Comparison of ENCODE assay signal across 22 cellular contexts in the genomic region with DNA sequence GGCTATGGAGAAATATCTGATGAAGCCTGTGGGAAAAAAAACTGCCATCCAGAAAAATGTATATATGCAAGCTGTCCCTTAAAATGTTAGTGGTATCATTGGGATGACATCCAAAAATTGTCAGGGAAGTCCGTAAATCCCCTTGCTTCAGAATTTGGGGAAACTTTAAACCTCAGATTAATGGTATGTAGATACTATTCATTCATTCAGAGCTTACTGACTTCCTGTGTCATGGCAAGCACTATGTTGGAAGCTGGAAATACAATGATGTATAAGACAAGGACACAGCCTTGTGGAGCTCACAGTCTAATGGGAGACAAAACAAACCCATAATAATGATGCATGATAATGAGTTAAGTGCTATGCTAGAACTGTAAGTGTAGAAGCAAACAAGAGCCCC. TPM values are rescaled to one million over a fixed set of nuclear protein-coding genes. Genes with fewer than 3 reads are reported as not detected.
DNase-seq lines count a peak whose midpoint lies in the region; ATAC-seq and TF ChIP-seq lines count a peak whose summit lies in the region.
"Had no signal": no experiment of that assay in that cellular context is flagged by ENCODE, and none has a peak within 500 bp of the region (broad histone marks: within the 10 kb centered on the region; RNA-seq: fewer than 3 reads in every experiment).

No MANE protein-coding gene starts in this region.

- H3K27me3 ChIP-seq in PC-3 (ENCODE audit: low read length) (no peaks in the 10 kb centered on the region), dorsolateral prefrontal cortex (no peaks in the 10 kb centered on the region), mesenchymal stem cell (ENCODE audit: control insufficient read depth in 1 of 2, insufficient read depth in 1 of 2, low read length in 2 of 2) (no peaks in the 10 kb centered on the region), thyroid gland (no peaks in the 10 kb centered on the region)
- H3K27me3 ChIP-seq: BLaER1 treated with 17β-estradiol and CSF1 and Interleukin-3, amounts not matched to agents 10 nM and 100 nM had no signal

- H3K9me2 ChIP-seq in PC-3 (replicated peaks; ENCODE audit: low read length): no peaks in the 10 kb centered on the region

- WGBS in mesenchymal stem cell: no CpG with 5 or more reads among the region's 1 CpG
- 66 to 90% methylated on average over 1 of the region's 1 CpG for WGBS in thyroid gland, 2 donors

- no peak overlapping the region for H3K14ac ChIP-seq in mesenchymal stem cell (ENCODE audit: low read length in 2 of 2)

- no peak overlapping the region for H4K8ac ChIP-seq in mesenchymal stem cell (ENCODE audit: low read length)

- no peak overlapping the region for H4K91ac ChIP-seq in mesenchymal stem cell (ENCODE audit: low read length)

- no peaks in the 10 kb centered on the region for H3K79me1 ChIP-seq in mesenchymal stem cell (replicated peaks; ENCODE audit: low read length, poor library complexity, severe bottlenecking)

- POLR2A ChIA-PET in PC-3 (lab: Charles Lee; ENCODE audit: unreplicated experiment): no interaction called here

- no peak overlapping the region for H3K4ac ChIP-seq in mesenchymal stem cell (ENCODE audit: low read depth in 1 of 2, low read length in 2 of 2)

- ATAC-seq in PC-3: peak; percentile 46; the same call in 1 of the 2 replicates
- ATAC-seq: K562 had no signal

- H3K27ac ChIP-seq in PC-3 (ENCODE audit: low read length) (peak overlapping the region; percentile 97), dorsolateral prefrontal cortex (peak overlapping the region in 51 of 59 donors; percentile 1 to 97 (median 68)), mesenchymal stem cell (ENCODE audit: low read length, poor library complexity, severe bottlenecking) (no peak overlapping the region), thyroid gland (peak overlapping the region; percentile 61 to 91 (median 85))
- H3K27ac ChIP-seq: HL-60, SK-N-MC had no signal

- H3K9me3 ChIP-seq in PC-3 (ENCODE audit: low read length) (no peaks in the 10 kb centered on the region), mesenchymal stem cell (ENCODE audit: control insufficient read depth, low read length) (no peaks in the 10 kb centered on the region), thyroid gland (no peaks in the 10 kb centered on the region)
- H3K9me3 ChIP-seq: BLaER1 treated with 17β-estradiol and CSF1 and Interleukin-3, amounts not matched to agents 10 nM and 100 nM had no signal

- no peak for TF ChIP-seq POLR2A in thyroid gland (IDR thresholded peaks at IDR 0.05)

- peaks cover 52% of the 10 kb centered on the region for H3K4me1 Mint-ChIP-seq in osteocyte (ENCODE audit: unreplicated experiment)

- no peak overlapping the region for H3K23ac ChIP-seq in mesenchymal stem cell (ENCODE audit: low read length in 2 of 2)

- TF ChIP-seq CTCF in PC-3 (conservative IDR thresholded peaks at IDR 0.05; ENCODE audit: low read depth, low read length) (no peak), dorsolateral prefrontal cortex (IDR thresholded peaks at IDR 0.05 in 54 of 56, conservative IDR thresholded peaks at IDR 0.05 in 2 of 56; ENCODE audit: low read depth in 1 of 56, partially characterized antibody in 56 of 56) (no peak), thyroid gland (IDR thresholded peaks at IDR 0.05) (no peak), osteocyte (IDR thresholded peaks at IDR 0.05) (no peak)

- H3F3A ChIP-seq in PC-3 (ENCODE audit: low read length, unreplicated experiment): peaks cover 4% of the 10 kb centered on the region

- H2BK5ac ChIP-seq in mesenchymal stem cell (ENCODE audit: low read depth, low read length, poor library complexity, severe bottlenecking): no peak overlapping the region

- no peaks in the 10 kb centered on the region for H3K27me3 Mint-ChIP-seq in osteocyte (ENCODE audit: unreplicated experiment)

- BruUV-seq in PC-3 (replicated peaks; lab: Mats Ljungman, UMichigan): no TSS peak

- no peaks in the 10 kb centered on the region for H3K79me2 ChIP-seq in PC-3 (ENCODE audit: low read length)

- H3K9me3 Mint-ChIP-seq in osteocyte (ENCODE audit: unreplicated experiment): no peaks in the 10 kb centered on the region
- H3K9me3 Mint-ChIP-seq: H9, mesothelial cell of epicardium had no signal

- H2BK15ac ChIP-seq in mesenchymal stem cell (ENCODE audit: low read depth, poor library complexity, severe bottlenecking): no peak overlapping the region

- H3K36me3 Mint-ChIP-seq in osteocyte (ENCODE audit: unreplicated experiment): peaks cover 2% of the 10 kb centered on the region

- H3K4me2 ChIP-seq in PC-3 (ENCODE audit: low read length) (peak overlapping the region; percentile 75), mesenchymal stem cell (ENCODE audit: low read length, poor library complexity, severe bottlenecking) (no peak overlapping the region)

- H4K20me1 ChIP-seq in PC-3 (ENCODE audit: low read length): no peaks in the 10 kb centered on the region
- H4K20me1 ChIP-seq: BLaER1 treated with 17β-estradiol and CSF1 and Interleukin-3, amounts not matched to agents 10 nM and 100 nM had no signal

- no peak overlapping the region for H3K27ac Mint-ChIP-seq in osteocyte (ENCODE audit: unreplicated experiment)

- CTCF ChIA-PET in PC-3 (lab: Charles Lee): no interaction called here

- peak overlapping the region; percentile 64 for H3K9ac ChIP-seq in PC-3 (ENCODE audit: low read length)
- H3K9ac ChIP-seq in mesenchymal stem cell (ENCODE audit: low read length): peak overlapping the region; percentile 28
- H3K9ac ChIP-seq: BLaER1 treated with 17β-estradiol and CSF1 and Interleukin-3, amounts not matched to agents 10 nM and 100 nM had no signal

- H3K18ac ChIP-seq in mesenchymal stem cell (ENCODE audit: low read depth in 1 of 2, low read length in 2 of 2): no peak overlapping the region

- DNase-seq in PC-3 (peak; percentile 28), dorsolateral prefrontal cortex (no peak), mesenchymal stem cell (peak; percentile 55), thyroid gland (no peak), putamen (ENCODE audit: low spot score) (no peak), osteocyte (ENCODE audit: extremely low spot score, unreplicated experiment) (no peak), SHP77 treated with DMSO at 0.1 percent for 48 hours (lab: John Stamatoyannopoulos, UW) (no peak), activated gamma-delta T cell treated with Interleukin-2 at 50 U/mL for 16 hours (no peak)
- DNase-seq: activated effector memory CD4-positive, alpha-beta T cell treated with anti-CD3 and anti-CD28 coated beads, Interleukin-2, amount 50 U/mL, for 16 hours; amniotic stem cell; DMS 273 treated with DMSO at 0.1 percent for 48 hours; H9; islet precursor cell; NCI-H2081 treated with DMSO at 0.1 percent for 48 hours; NCI-H526 treated with DMSO at 0.1 percent for 48 hours had no signal

- H3K36me3 ChIP-seq in PC-3 (ENCODE audit: low read depth, low read length) (no peaks in the 10 kb centered on the region), mesenchymal stem cell (ENCODE audit: control insufficient read depth in 1 of 2, insufficient read depth in 2 of 2, low read depth in 1 of 2, low read length in 2 of 2) (peaks cover 0 to 4% of the 10 kb centered on the region in 2 experiments), thyroid gland (no peaks in the 10 kb centered on the region)

- H3K4me3 ChIP-seq in PC-3 (ENCODE audit: low read length) (no peak overlapping the region), dorsolateral prefrontal cortex (no peak overlapping the region), mesenchymal stem cell (ENCODE audit: insufficient read depth in 1 of 2, low read depth in 1 of 2, low read length in 2 of 2) (no peak overlapping the region), thyroid gland (replicated peaks in 1 of 3) (no peak overlapping the region)
- H3K4me3 ChIP-seq: BLaER1 treated with 17β-estradiol and CSF1 and Interleukin-3, amounts not matched to agents 10 nM and 100 nM; K562; SK-N-MC; skin epidermis had no signal

- no peak overlapping the region for H3K4me3 Mint-ChIP-seq in osteocyte (ENCODE audit: unreplicated experiment)
- H3K4me3 Mint-ChIP-seq: H9, mesothelial cell of epicardium had no signal

- H2BK12ac ChIP-seq in mesenchymal stem cell (ENCODE audit: low read length in 2 of 2): no peak overlapping the region

- H2BK120ac ChIP-seq in mesenchymal stem cell (ENCODE audit: low read depth, low read length): no peak overlapping the region

- intact Hi-C loops in PC-3 (cut with micrococcal nuclease): loop anchor here (10.0 kb wide), 1 partner anchor 506 kb away; no protein-coding TSS in a partner anchor
- intact Hi-C loops in dorsolateral prefrontal cortex (cut with DNase I): loop anchor here in 1 of 2 donors (10.0 kb wide), 2 partner anchors 266 to 296 kb away; no protein-coding TSS in a partner anchor
- intact Hi-C loops in thyroid gland (cut with DNase I): no loop called here

- no peak overlapping the region for H2AFZ ChIP-seq in PC-3 (ENCODE audit: low read length)
- H2AFZ ChIP-seq in mesenchymal stem cell (ENCODE audit: low read depth, low read length): no peak overlapping the region

- H2AK5ac ChIP-seq in mesenchymal stem cell (ENCODE audit: low read length, severe bottlenecking): no peak overlapping the region

- H3K4me1 ChIP-seq in PC-3 (ENCODE audit: insufficient read depth, low read length) (peaks cover 27% of the 10 kb centered on the region), mesenchymal stem cell (ENCODE audit: control insufficient read depth, insufficient read depth, low read depth, low read length) (peaks cover 2% of the 10 kb centered on the region), thyroid gland (peaks cover 50 to 68% of the 10 kb centered on the region in 2 donors)

RNA-seq across cellular contexts. Expression of a gene that starts 10.9 kb away (rescaled TPM):
- total RNA-seq in PC-3 (2014; rRNA removed): 2.6 TPM in 2 replicates
- 10 to 100 TPM in 119 of 120 experiments, 1 to 10 TPM in 1; 9.4 to 62.2 (median 21.0) TPM for total RNA-seq in dorsolateral prefrontal cortex
- polyA plus RNA-seq in mesenchymal stem cell (2013, experiment 1 of 2): 0.76 TPM
- 0.78 TPM for polyA plus RNA-seq in mesenchymal stem cell (2013, experiment 2 of 2)
- total RNA-seq in thyroid gland: 10 to 100 TPM in 3 of 4 donors, 1 to 10 TPM in 1; 9.8 to 17.6 (median 14.6) TPM
- 7.5 and 7.6 TPM in 2 replicates for total RNA-seq in osteocyte
- total RNA-seq: endothelial cell of umbilical vein had no signal

RNA-seq across cellular contexts. Expression of a gene that starts 16.4 kb away (rescaled TPM):
- total RNA-seq in PC-3 (2014; rRNA removed) (not detected in 2 replicates), dorsolateral prefrontal cortex (not detected), thyroid gland (not detected), osteocyte (not detected in 2 replicates)
- polyA plus RNA-seq in mesenchymal stem cell (2013, experiment 1 of 2): not detected
- not detected for polyA plus RNA-seq in mesenchymal stem cell (2013, experiment 2 of 2)
- total RNA-seq: endothelial cell of umbilical vein, H9, K562, mesothelial cell of epicardium had no signal
- polyA plus RNA-seq: endothelial cell of umbilical vein had no signal

RNA-seq across cellular contexts. Expression of a gene that starts 32.7 kb away (rescaled TPM):
- total RNA-seq in PC-3 (2014; rRNA removed) (7.9 and 10.4 TPM in 2 replicates), dorsolateral prefrontal cortex (10 to 100 TPM; 18.9 to 58.1 (median 42.0) TPM), thyroid gland (10 to 100 TPM; 26.1 to 58.0 (median 49.5) TPM), osteocyte (6.6 and 10.2 TPM in 2 replicates)
- 7.2 TPM for polyA plus RNA-seq in mesenchymal stem cell (2013, experiment 1 of 2)
- polyA plus RNA-seq in mesenchymal stem cell (2013, experiment 2 of 2): 7.1 TPM

Comparison
In these comparisons a context has a peak if more than half of its experiments do, and no peak if none do; other contexts are left out.
1. DNase-seq: peak in PC-3 (single experiment) and mesenchymal stem cell (single experiment); none in dorsolateral prefrontal cortex (0 of 10), thyroid gland (0 of 2), putamen (single experiment), osteocyte (single experiment), SHP77 treated with DMSO at 0.1 percent for 48 hours (single experiment) and activated gamma-delta T cell treated with Interleukin-2 at 50 U/mL for 16 hours (single experiment).